In genomic region chr4:123449780-123450179, GRCh38 we compare ENCODE assay signal across 8 cellular contexts. TPM values are rescaled to one million over a fixed set of nuclear protein-coding genes. Genes with fewer than 3 reads are reported as not detected.
A peak's percentile ranks its signal among the peaks of the same experiment; 100 is the strongest.
DNase-seq lines count a peak whose midpoint lies in the region; ATAC-seq and TF ChIP-seq lines count a peak whose summit lies in the region.

No MANE protein-coding gene starts in this region.

- no peak overlapping the region for H3K4me3 ChIP-seq in DND-41 (ENCODE audit: low read depth in 1 of 2, low read length in 2 of 2)

- H3K4me3 Mint-ChIP-seq in IgD-negative memory B cell: peak overlapping the region; percentile 47 to 73 (median 61)
- no peak overlapping the region for H3K4me3 Mint-ChIP-seq in glutamatergic neuron (ENCODE audit: unreplicated experiment)

- no peak for DNase-seq in DND-41
- DNase-seq in dermis blood vessel endothelial cell: peak; percentile 34
- DNase-seq in DMS153 treated with DMSO at 0.1 percent for 48 hours (lab: John Stamatoyannopoulos, UW; ENCODE audit: unreplicated experiment): no peak
- DNase-seq in glutamatergic neuron: no peak
- no peak for DNase-seq in iPS-NIHi11 (ENCODE audit: low spot score)
- no peak for DNase-seq in effector CD4-positive, alpha-beta T cell

- H3K4me1 ChIP-seq in DND-41 (ENCODE audit: insufficient read depth, low read length): no peaks in the 10 kb centered on the region

- H3K36me3 Mint-ChIP-seq in IgD-negative memory B cell (no peaks in the 10 kb centered on the region), glutamatergic neuron (ENCODE audit: unreplicated experiment) (no peaks in the 10 kb centered on the region)

- H3K27ac Mint-ChIP-seq in IgD-negative memory B cell (peak overlapping the region in 1 of 3 donors; percentile 54), glutamatergic neuron (ENCODE audit: unreplicated experiment) (no peak overlapping the region)

- H3K4me1 Mint-ChIP-seq in IgD-negative memory B cell (peaks cover 11 to 26% (median 16%) of the 10 kb centered on the region in 3 donors), glutamatergic neuron (ENCODE audit: low read depth, unreplicated experiment) (peaks cover 12% of the 10 kb centered on the region)

- H3K27me3 Mint-ChIP-seq in IgD-negative memory B cell: peaks cover 4% of the 10 kb centered on the region
- H3K27me3 Mint-ChIP-seq in glutamatergic neuron (ENCODE audit: unreplicated experiment): no peaks in the 10 kb centered on the region

- no peak overlapping the region for H3K27ac ChIP-seq in DND-41 (ENCODE audit: low read length)

- H3K36me3 ChIP-seq in DND-41 (ENCODE audit: insufficient read depth, low read length): no peaks in the 10 kb centered on the region

- H3K4me2 ChIP-seq in DND-41 (ENCODE audit: insufficient read depth, low read length): no peak overlapping the region

- ATAC-seq in DND-41 (ENCODE audit: insufficient read depth, low read depth) (peak; percentile 56; the same call in 2 of the 3 replicates), GM21576 (IDR thresholded peaks at IDR 0.05; ENCODE audit: unreplicated experiment) (peak; percentile 87)

- H4K20me1 ChIP-seq in DND-41 (ENCODE audit: insufficient read depth, low read length): no peaks in the 10 kb centered on the region

- no peaks in the 10 kb centered on the region for H3K79me2 ChIP-seq in DND-41 (ENCODE audit: insufficient read depth, low read length)

- no peaks in the 10 kb centered on the region for H3K9me3 ChIP-seq in DND-41 (ENCODE audit: insufficient read depth, low read length, severe bottlenecking)

- no peaks in the 10 kb centered on the region for H3K27me3 ChIP-seq in DND-41 (ENCODE audit: insufficient read depth, low read length, poor library complexity)

- H3K9ac ChIP-seq in DND-41 (ENCODE audit: low read depth, low read length): no peak overlapping the region

- H3K9me3 Mint-ChIP-seq in IgD-negative memory B cell: no peaks in the 10 kb centered on the region
- peaks cover 3% of the 10 kb centered on the region for H3K9me3 Mint-ChIP-seq in glutamatergic neuron (ENCODE audit: unreplicated experiment)

- TF ChIP-seq CTCF in DND-41 (IDR thresholded peaks at IDR 0.05; ENCODE audit: borderline replicate concordance, extremely low read depth, low read length, poor library complexity, severe bottlenecking): no peak
- no peak for TF ChIP-seq CTCF in glutamatergic neuron (IDR thresholded peaks at IDR 0.05; ENCODE audit: partially characterized antibody, unreplicated experiment)

- no peak overlapping the region for H2AFZ ChIP-seq in DND-41 (ENCODE audit: low read depth, low read length)

RNA-seq across cellular contexts. Expression of gene SPRY1, which starts 53.2 kb away (rescaled TPM):
- polyA plus RNA-seq in IgD-negative memory B cell: not detected
- total RNA-seq in dermis blood vessel endothelial cell: 27.2 and 43.7 TPM in 2 replicates
- 17.2 TPM for total RNA-seq in glutamatergic neuron (ENCODE audit: unreplicated experiment)
